Comparison of ENCODE assay signal across 13 cellular contexts in the genomic region with DNA sequence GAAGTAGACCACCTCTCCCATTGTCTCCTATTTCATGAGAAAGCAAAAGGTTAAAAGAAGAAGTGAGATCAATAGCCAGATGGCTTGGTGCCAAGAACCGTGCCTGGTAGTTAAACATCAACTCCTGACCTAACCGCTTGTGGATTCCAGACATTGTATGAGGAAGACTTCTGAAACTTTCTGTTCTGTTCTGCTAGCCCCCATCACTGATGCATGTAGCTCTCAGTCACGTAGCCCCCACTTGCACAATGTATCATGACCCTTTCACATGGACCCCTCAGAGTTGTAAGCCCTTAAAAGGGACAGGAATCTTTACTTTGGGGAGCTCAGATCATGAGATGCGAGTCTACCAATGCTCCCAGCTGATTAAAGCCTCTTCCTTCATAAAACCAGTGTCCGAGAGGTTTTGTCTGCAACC.
DNase-seq lines count a peak whose midpoint lies in the region; ATAC-seq and TF ChIP-seq lines count a peak whose summit lies in the region.
"Had no signal": no experiment of that assay in that cellular context is flagged by ENCODE, and none has a peak within 500 bp of the region (broad histone marks: within the 10 kb centered on the region; RNA-seq: fewer than 3 reads in every experiment).

No MANE protein-coding gene starts in this region.

- no TSS peak for BruUV-seq in Calu3 (replicated peaks; lab: Mats Ljungman, UMichigan)

- TF ChIP-seq CTCF in Calu3 (IDR thresholded peaks at IDR 0.05; ENCODE audit: unreplicated experiment) (no peak), SU-DHL-6 (IDR thresholded peaks at IDR 0.05; ENCODE audit: insufficient read depth, low read length, poor library complexity, severe bottlenecking) (no peak)

- DNase-seq in Calu3 (peak; percentile 88), epidermal melanocyte (ENCODE audit: insufficient read length, low spot score) (no peak), cortex of kidney (lab: John Stamatoyannopoulos, UW) (no peak), CD1c-positive myeloid dendritic cell (ENCODE audit: extremely low spot score) (no peak)
- DNase-seq: amniotic stem cell; erythroblast; stimulated activated CD4-positive, alpha-beta T cell treated with anti-CD3 and anti-CD28 coated beads, Interleukin-4, amount 100 ng/mL, for 1 hour had no signal

- intact Hi-C loops in Calu3 (cut with micrococcal nuclease; ENCODE audit: unreplicated experiment) = no loop called here

- H3K27ac Mint-ChIP-seq in Calu3 (ENCODE audit: unreplicated experiment) = peak overlapping the region; percentile 54
- H3K27ac Mint-ChIP-seq: B cell had no signal

- H3K79me2 ChIP-seq in SU-DHL-6 (ENCODE audit: insufficient read depth, low read length) = peaks cover 100% of the 10 kb centered on the region

- no peaks in the 10 kb centered on the region for H3K27me3 ChIP-seq in SU-DHL-6 (ENCODE audit: low read length)

- H3K9me3 ChIP-seq in SU-DHL-6 (ENCODE audit: insufficient read depth, low read length) = no peaks in the 10 kb centered on the region

- H3F3A ChIP-seq in SU-DHL-6 (ENCODE audit: insufficient read depth) = peaks cover 29% of the 10 kb centered on the region

- peaks cover 55% of the 10 kb centered on the region for H3K4me1 Mint-ChIP-seq in Calu3 (ENCODE audit: low read depth, unreplicated experiment)

- H3K36me3 Mint-ChIP-seq in Calu3 (ENCODE audit: insufficient read depth, unreplicated experiment) = peaks cover 12% of the 10 kb centered on the region

- no peaks in the 10 kb centered on the region for H3K27me3 Mint-ChIP-seq in Calu3 (ENCODE audit: unreplicated experiment)
- H3K27me3 Mint-ChIP-seq: B cell had no signal

- ATAC-seq in GM19468 (IDR thresholded peaks at IDR 0.05; ENCODE audit: extremely low read depth, unreplicated experiment) (peak; percentile 81), HG03175 (IDR thresholded peaks at IDR 0.05; ENCODE audit: unreplicated experiment) (peak; percentile 66), HG03457 (IDR thresholded peaks at IDR 0.05; ENCODE audit: unreplicated experiment) (no peak)

- H3K9me2 ChIP-seq in SU-DHL-6 (replicated peaks; ENCODE audit: insufficient read depth, low read length) = no peaks in the 10 kb centered on the region

- H4K20me1 ChIP-seq in SU-DHL-6 (ENCODE audit: low read depth, low read length) = no peaks in the 10 kb centered on the region

- no peak overlapping the region for H3K4me2 ChIP-seq in SU-DHL-6 (ENCODE audit: low read depth, low read length, poor library complexity, severe bottlenecking)

- H3K4me3 Mint-ChIP-seq in Calu3 (ENCODE audit: low read depth, unreplicated experiment) = peak overlapping the region; percentile 66
- H3K4me3 Mint-ChIP-seq: B cell had no signal

- CTCF ChIA-PET in Calu3 (lab: Charles Lee) = no interaction called here

- no peaks in the 10 kb centered on the region for H3K36me3 ChIP-seq in SU-DHL-6 (ENCODE audit: low read length)
- H3K36me3 ChIP-seq: thoracic aorta had no signal

- H3K9me3 Mint-ChIP-seq in Calu3 (ENCODE audit: low read depth, unreplicated experiment) = peaks cover 6% of the 10 kb centered on the region

- no peak overlapping the region for H3K9ac ChIP-seq in SU-DHL-6 (ENCODE audit: low read length)

- no peak overlapping the region for H2AFZ ChIP-seq in SU-DHL-6 (ENCODE audit: low read depth, low read length, severe bottlenecking)

- H3K4me3 ChIP-seq in SU-DHL-6 (ENCODE audit: insufficient read depth, low read length, poor library complexity, severe bottlenecking) = no peak overlapping the region
- H3K4me3 ChIP-seq: thoracic aorta had no signal

- peak overlapping the region; percentile 5; the same call in 1 of the 2 replicates for H3K27ac ChIP-seq in SU-DHL-6 (ENCODE audit: low read depth, low read length)
- H3K27ac ChIP-seq: thoracic aorta had no signal
